In genomic region chrX:154082396-154083133, GRCh38 we compare ENCODE assay signal across 1 cellular context.
TF ChIP-seq lines count a peak whose summit lies in the region.

No MANE protein-coding gene starts in this region.

TF ChIP-seq in SK-N-SH treated with all-trans-retinoic acid at 6 μM for 48 hours, 23 proteins besides CTCF, POLR2A, EP300 and RAD21 (continued from another document):
- TF ChIP-seq TOX (CRISPR knock-in tag; IDR thresholded peaks at IDR 0.05; ENCODE audit: borderline replicate concordance), result no peak
- TF ChIP-seq ARNTL (CRISPR knock-in tag; IDR thresholded peaks at IDR 0.05; ENCODE audit: borderline replicate concordance, low read depth), result no peak
